ENCODE assay signal across 8 cellular contexts in the genomic region with DNA sequence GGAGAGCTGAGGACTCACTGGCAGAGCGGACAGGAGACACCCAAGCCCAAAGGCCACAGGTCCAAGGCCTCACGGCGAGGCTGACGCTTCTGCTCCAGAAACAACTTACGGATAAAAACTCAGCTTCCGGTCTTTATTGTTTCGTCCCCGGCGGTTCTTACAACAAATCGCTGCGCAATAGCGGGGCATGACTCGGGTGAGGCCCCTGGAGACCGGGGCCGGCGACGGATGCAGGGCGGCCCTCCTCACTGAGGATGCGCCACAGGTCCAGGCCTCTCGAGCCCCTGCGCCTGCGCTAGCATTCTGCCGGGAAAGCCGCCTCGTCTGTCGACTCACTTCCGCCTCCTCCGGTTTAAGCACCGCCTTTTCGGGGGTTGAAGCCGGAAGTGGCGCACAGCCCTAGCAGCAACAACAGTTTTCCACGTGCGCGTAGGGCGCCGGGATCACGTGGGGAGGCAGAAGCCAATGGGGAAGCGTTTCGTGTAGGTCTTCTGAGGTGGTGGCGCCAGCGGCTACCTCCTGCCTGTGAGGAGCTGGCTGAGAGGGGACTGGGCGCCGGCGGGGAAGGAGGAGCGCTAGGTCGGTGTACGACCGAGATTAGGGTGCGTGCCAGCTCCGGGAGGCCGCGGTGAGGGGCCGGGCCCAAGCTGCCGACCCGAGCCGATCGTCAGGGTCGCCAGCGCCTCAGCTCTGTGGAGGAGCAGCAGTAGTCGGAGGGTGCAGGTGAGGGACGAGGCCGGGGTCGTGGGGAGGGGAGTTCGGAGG. TPM values are rescaled to one million over a fixed set of nuclear protein-coding genes. Genes with fewer than 3 reads are reported as not detected.
DNase-seq lines count a peak whose midpoint lies in the region; ATAC-seq and TF ChIP-seq lines count a peak whose summit lies in the region.

A gene (plus strand): TSS at position 494 of the 765 bp plus-strand sequence. CDS start 1,853 bp downstream, outside the sequence.
A gene with protein sequence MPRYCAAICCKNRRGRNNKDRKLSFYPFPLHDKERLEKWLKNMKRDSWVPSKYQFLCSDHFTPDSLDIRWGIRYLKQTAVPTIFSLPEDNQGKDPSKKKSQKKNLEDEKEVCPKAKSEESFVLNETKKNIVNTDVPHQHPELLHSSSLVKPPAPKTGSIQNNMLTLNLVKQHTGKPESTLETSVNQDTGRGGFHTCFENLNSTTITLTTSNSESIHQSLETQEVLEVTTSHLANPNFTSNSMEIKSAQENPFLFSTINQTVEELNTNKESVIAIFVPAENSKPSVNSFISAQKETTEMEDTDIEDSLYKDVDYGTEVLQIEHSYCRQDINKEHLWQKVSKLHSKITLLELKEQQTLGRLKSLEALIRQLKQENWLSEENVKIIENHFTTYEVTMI (minus strand): TSS at position 326 of the 765 bp plus-strand sequence. CDS start 137 bp downstream, at position 189.

- H4K20me1 ChIP-seq in IMR-90 (ENCODE audit: insufficient read depth, low read length): no peaks in the 10 kb centered on the region

- H4K8ac ChIP-seq in IMR-90 (ENCODE audit: low read depth in 2 of 2, low read length in 2 of 2): peak within 1 kb of the TSS; percentile 77 to 95

- H3K27me3 ChIP-seq in IMR-90 (ENCODE audit: control insufficient read depth, insufficient read depth, low read length): no peaks in the 10 kb centered on the region

- H3K14ac ChIP-seq in IMR-90 (replicated peaks; ENCODE audit: low read depth, low read length): peak within 1 kb of the TSS; percentile 94

- H3K4ac ChIP-seq in IMR-90 (ENCODE audit: low read depth, low read length): peak within 1 kb of the TSS; percentile 92

- intact Hi-C loops in IMR-90 (cut with micrococcal nuclease): no loop called here

- peaks cover 1% of the 10 kb centered on the region; the same call in 1 of the 2 replicates for H3K36me3 ChIP-seq in IMR-90 (ENCODE audit: control insufficient read depth, insufficient read depth, low read length)

- peak within 1 kb of the TSS; percentile 43 for H3K18ac ChIP-seq in IMR-90 (ENCODE audit: low read depth, low read length)

- H3K9me3 ChIP-seq in IMR-90 (ENCODE audit: control insufficient read depth, insufficient read depth, low read length): no peaks in the 10 kb centered on the region

- CTCF ChIA-PET in IMR-90 (lab: Yijun Ruan, JAX): no interaction called here

- peak within 1 kb of the TSS; percentile 85 for H2BK5ac ChIP-seq in IMR-90 (ENCODE audit: low read depth, low read length, poor library complexity, severe bottlenecking)

- 0% methylated on average over 14 of the region's 65 CpGs; no CpG with 5 or more reads in 1 of the 2 experiments for WGBS in IMR-90 (ENCODE audit: extremely low coverage in 2 of 2, insufficient read length in 1 of 2), 2 experiments

- 0 out of 2 replicates have a peak, but pooled peaks cover 1% of the 10 kb centered on the region for H3K4me1 ChIP-seq in IMR-90 (ENCODE audit: control insufficient read depth, insufficient read depth, low read length)

- dilution Hi-C loops in IMR-90 (cut with HindIII; ENCODE audit: low sequenced_read_pairs, unreplicated experiment): no loop called here

- peak within 1 kb of the TSS; percentile 96 for H2AFZ ChIP-seq in IMR-90 (replicated peaks; ENCODE audit: low read length, poor library complexity)

- H4K5ac ChIP-seq in IMR-90 (ENCODE audit: low read depth, low read length): peak within 1 kb of the TSS; percentile 91

- POLR2A ChIA-PET in IMR-90 (lab: Charles Lee; ENCODE audit: unreplicated experiment): no interaction called here

- in situ Hi-C loops in IMR-90 (cut with MboI; ENCODE audit: low sequenced_read_pairs): loop anchor here (5.0 kb wide), 1 partner anchor 42 kb away; a partner anchor contains a TSS

- TF ChIP-seq POLR2A in IMR-90 (IDR thresholded peaks at IDR 0.05; ENCODE audit: low read depth, low read length): peak; percentile 98

- peak within 1 kb of the TSS; percentile 94 for H3K9ac ChIP-seq in IMR-90 (ENCODE audit: low read depth, low read length)

- DNase-seq in DMS 273 (lab: John Stamatoyannopoulos, UW; ENCODE audit: unreplicated experiment) (peak; percentile 100), IMR-90 (peak; percentile 99), OCI-M1 (lab: John Stamatoyannopoulos, UW) (peak; percentile 97), activated T-cell treated with anti-CD3 and anti-CD28 coated beads for 4 hours (peak; percentile 98), epidermal melanocyte (ENCODE audit: insufficient read length, low spot score) (peak; percentile 97), middle frontal gyrus (ENCODE audit: extremely low spot score, low spot score) (peak; percentile 100)
- peak; percentile 95 to 97 for DNase-seq in stimulated activated CD8-positive, alpha-beta memory T cell treated with anti-CD3 and anti-CD28 coated beads, Interleukin-2, amount 100 ng/mL, for 48 hours (ENCODE audit: low read depth in 2 of 2)

- peak within 1 kb of the TSS; percentile 91 for H3K56ac ChIP-seq in IMR-90 (ENCODE audit: extremely low read depth, insufficient read depth, low read length)

- ATAC-seq in GM21528 (IDR thresholded peaks at IDR 0.05; ENCODE audit: low FRiP score, unreplicated experiment) (peak; percentile 97), IMR-90 (ENCODE audit: low read depth) (peak; percentile 95)

- TF ChIP-seq CTCF in IMR-90 (conservative IDR thresholded peaks at IDR 0.05; ENCODE audit: low read depth, low read length): no peak

- H2BK15ac ChIP-seq in IMR-90 (ENCODE audit: low read depth, low read length): no peak within 1 kb of the TSS

- H3K23ac ChIP-seq in IMR-90 (ENCODE audit: low read depth, low read length): peak within 1 kb of the TSS; percentile 91

- peak within 1 kb of the TSS; percentile 28 for H2BK120ac ChIP-seq in IMR-90 (ENCODE audit: low read depth, low read length)

- H3K79me1 ChIP-seq in IMR-90 (ENCODE audit: low read depth in 1 of 2, low read length in 2 of 2): peaks cover 11 to 22% of the 10 kb centered on the region in 2 experiments; a peak in 3 of 4 replicates

- H3K4me3 ChIP-seq in IMR-90 (ENCODE audit: insufficient read depth, low read depth, low read length): peak within 1 kb of the TSS; percentile 79

- TF ChIP-seq RAD21 in IMR-90 (IDR thresholded peaks at IDR 0.05; ENCODE audit: low read length): no peak

- peak within 1 kb of the TSS; percentile 94 for H2AK9ac ChIP-seq in IMR-90 (replicated peaks; ENCODE audit: low read depth, low read length, poor library complexity)

- peak within 1 kb of the TSS; percentile 66 for H4K91ac ChIP-seq in IMR-90 (ENCODE audit: insufficient read depth, low read depth, low read length)

- H2BK20ac ChIP-seq in IMR-90 (ENCODE audit: low read depth, low read length): no peak within 1 kb of the TSS

- peak within 1 kb of the TSS; percentile 81 for H2AK5ac ChIP-seq in IMR-90 (ENCODE audit: low read depth, low read length)

- H3K4me2 ChIP-seq in IMR-90 (ENCODE audit: low read depth, low read length): peak within 1 kb of the TSS; percentile 76

- H3K27ac ChIP-seq in IMR-90 (ENCODE audit: insufficient read depth, low read length): peak within 1 kb of the TSS; percentile 93

- H3K9me1 ChIP-seq in IMR-90 (ENCODE audit: insufficient read depth, low read length): no peaks in the 10 kb centered on the region

- BruUV-seq in IMR-90 (replicated peaks; lab: Mats Ljungman, UMichigan): no TSS peak

TF ChIP-seq in IMR-90, 13 proteins besides CTCF, POLR2A, EP300 and RAD21:
- TF ChIP-seq CHD1 (IDR thresholded peaks at IDR 0.05; ENCODE audit: low read depth, low read length): no peak
- TF ChIP-seq FOS (IDR thresholded peaks at IDR 0.05; ENCODE audit: low read depth, low read length): peak; percentile 46; the same call in 1 of the 2 replicates
- TF ChIP-seq, protein P1, sequence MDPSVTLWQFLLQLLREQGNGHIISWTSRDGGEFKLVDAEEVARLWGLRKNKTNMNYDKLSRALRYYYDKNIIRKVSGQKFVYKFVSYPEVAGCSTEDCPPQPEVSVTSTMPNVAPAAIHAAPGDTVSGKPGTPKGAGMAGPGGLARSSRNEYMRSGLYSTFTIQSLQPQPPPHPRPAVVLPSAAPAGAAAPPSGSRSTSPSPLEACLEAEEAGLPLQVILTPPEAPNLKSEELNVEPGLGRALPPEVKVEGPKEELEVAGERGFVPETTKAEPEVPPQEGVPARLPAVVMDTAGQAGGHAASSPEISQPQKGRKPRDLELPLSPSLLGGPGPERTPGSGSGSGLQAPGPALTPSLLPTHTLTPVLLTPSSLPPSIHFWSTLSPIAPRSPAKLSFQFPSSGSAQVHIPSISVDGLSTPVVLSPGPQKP (IDR thresholded peaks at IDR 0.05; ENCODE audit: borderline replicate concordance, low read depth, low read length): no peak; the same call in 1 of the 2 replicates
- peak; percentile 82 for TF ChIP-seq BHLHE40 (IDR thresholded peaks at IDR 0.05; ENCODE audit: low read depth, low read length)
- TF ChIP-seq MAFK (IDR thresholded peaks at IDR 0.05; ENCODE audit: low read depth, low read length): peak; percentile 0; the same call in 1 of the 2 replicates
- TF ChIP-seq RCOR1 (IDR thresholded peaks at IDR 0.05; ENCODE audit: insufficient replicate concordance, low read length): no peak
- TF ChIP-seq MXI1 (IDR thresholded peaks at IDR 0.05; ENCODE audit: borderline replicate concordance, low read depth, low read length): peak; percentile 87; the same call in 1 of the 2 replicates
- TF ChIP-seq RFX5 (IDR thresholded peaks at IDR 0.05; ENCODE audit: low read depth, low read length): no peak
- TF ChIP-seq MAZ (IDR thresholded peaks at IDR 0.05; ENCODE audit: borderline replicate concordance, low read depth, low read length): peak; percentile 61; the same call in 1 of the 2 replicates
- TF ChIP-seq SMC3 (IDR thresholded peaks at IDR 0.05; ENCODE audit: low read depth, low read length): no peak
- peak; percentile 54; the same call in 1 of the 2 replicates for TF ChIP-seq CEBPB (IDR thresholded peaks at IDR 0.05; ENCODE audit: low read depth, low read length)
- TF ChIP-seq NFE2L2 (IDR thresholded peaks at IDR 0.05; ENCODE audit: low read depth, low read length): peak; percentile 4; the same call in 1 of the 2 replicates
- TF ChIP-seq, protein P2, sequence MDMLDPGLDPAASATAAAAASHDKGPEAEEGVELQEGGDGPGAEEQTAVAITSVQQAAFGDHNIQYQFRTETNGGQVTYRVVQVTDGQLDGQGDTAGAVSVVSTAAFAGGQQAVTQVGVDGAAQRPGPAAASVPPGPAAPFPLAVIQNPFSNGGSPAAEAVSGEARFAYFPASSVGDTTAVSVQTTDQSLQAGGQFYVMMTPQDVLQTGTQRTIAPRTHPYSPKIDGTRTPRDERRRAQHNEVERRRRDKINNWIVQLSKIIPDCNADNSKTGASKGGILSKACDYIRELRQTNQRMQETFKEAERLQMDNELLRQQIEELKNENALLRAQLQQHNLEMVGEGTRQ (IDR thresholded peaks at IDR 0.05; ENCODE audit: low read depth, low read length): peak; percentile 100
TF ChIP-seq in IMR-90: peak in this region for 8.

RNA-seq across cellular contexts. Expression of the first gene that starts in this region (rescaled TPM):
- total RNA-seq in IMR-90 (2012; rRNA removed): 31.7 and 44.6 TPM in 2 replicates
- 3.8 and 4.6 TPM in 2 replicates for polyA plus RNA-seq in IMR-90 (2012; rRNA removed)
- 6.1 and 11.0 TPM in 2 replicates for polyA plus RNA-seq in IMR-90 (2012; cell fraction: cytosol; rRNA removed)
- 2.1 and 2.7 TPM in 2 replicates for polyA plus RNA-seq in IMR-90 (2012; cell fraction: nucleus; rRNA removed; ENCODE audit: low replicate concordance)

RNA-seq across cellular contexts. Expression of the second gene that starts in this region (rescaled TPM):
- 23.7 and 32.5 TPM in 2 replicates for total RNA-seq in IMR-90 (2012; rRNA removed)
- polyA plus RNA-seq in IMR-90 (2012; rRNA removed): 5.2 and 6.7 TPM in 2 replicates
- 1.1 and 1.4 TPM in 2 replicates for polyA plus RNA-seq in IMR-90 (2012; cell fraction: cytosol; rRNA removed)
- 0.76 and 2.9 TPM in 2 replicates for polyA plus RNA-seq in IMR-90 (2012; cell fraction: nucleus; rRNA removed; ENCODE audit: low replicate concordance)

Comparison
In these comparisons a context has a peak if more than half of its experiments do, and no peak if none do; other contexts are left out.
1. Peak in every context shown above with its lines: DNase-seq, ATAC-seq, H3K4me3 ChIP-seq and H3K27ac ChIP-seq.